In the genomic region with DNA sequence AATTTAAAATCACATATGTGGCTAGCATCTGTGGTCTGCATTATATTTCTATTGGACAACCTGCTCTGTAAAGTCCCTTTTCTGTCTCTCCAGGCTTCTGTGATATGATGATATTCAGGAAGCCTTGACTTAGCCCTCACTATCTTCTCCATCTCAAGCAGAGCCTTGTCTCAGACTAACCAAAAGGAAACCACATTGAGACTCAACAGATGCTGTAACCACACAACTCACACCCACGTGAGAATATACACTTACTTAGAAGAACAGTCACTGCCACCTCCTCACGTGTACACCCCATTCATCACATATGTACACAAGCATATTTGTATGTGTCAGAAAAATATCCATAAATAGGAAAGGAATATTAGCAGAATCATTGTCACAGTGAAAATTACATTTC, we compare ENCODE assay signal across 9 cellular contexts. TPM values are rescaled to one million over a fixed set of nuclear protein-coding genes. Genes with fewer than 3 reads are reported as not detected.
A peak's percentile ranks its signal among the peaks of the same experiment; 100 is the strongest.
DNase-seq lines count a peak whose midpoint lies in the region; ATAC-seq and TF ChIP-seq lines count a peak whose summit lies in the region.
"Had no signal": no experiment of that assay in that cellular context is flagged by ENCODE, and none has a peak within 500 bp of the region (broad histone marks: within the 10 kb centered on the region; RNA-seq: fewer than 3 reads in every experiment).

No MANE protein-coding gene starts in this region.

- peaks cover 3% of the 10 kb centered on the region for H3F3A ChIP-seq in smooth muscle cell (ENCODE audit: low read depth)

- H3K27me3 ChIP-seq in smooth muscle cell (ENCODE audit: low read depth) (no peaks in the 10 kb centered on the region), Peyer's patch (no peaks in the 10 kb centered on the region)
- H3K27me3 ChIP-seq: cardiac muscle cell had no signal

- TF ChIP-seq POLR2A in NB4 (IDR thresholded peaks at IDR 0.05; ENCODE audit: extremely low read depth, insufficient read length): no peak
- no peak for TF ChIP-seq POLR2A in Peyer's patch (IDR thresholded peaks at IDR 0.05)

- ATAC-seq in activated T-cell treated with anti-CD3 and anti-CD28 coated beads, Interleukin-2, amount 50 U/mL, for 72 hours (replicated peaks in 1 of 2): peak; percentile 98 to 99
- peak; percentile 83 for ATAC-seq in HG02678 (IDR thresholded peaks at IDR 0.05; ENCODE audit: unreplicated experiment)
- no peak for ATAC-seq in WTC11

- no peak overlapping the region for H3K4me3 ChIP-seq in NB4 (ENCODE audit: low read depth, low read length)
- no peak overlapping the region for H3K4me3 ChIP-seq in smooth muscle cell
- H3K4me3 ChIP-seq in Peyer's patch: no peak overlapping the region
- H3K4me3 ChIP-seq: cardiac muscle cell had no signal

- peak overlapping the region in 1 of 2 donors; percentile 40 for H3K4me3 Mint-ChIP-seq in activated T-cell treated with anti-CD3 and anti-CD28 coated beads, Interleukin-2, amount 50 U/mL, for 72 hours
- H3K4me3 Mint-ChIP-seq in WTC11: no peak overlapping the region

- POLR2A ChIA-PET in WTC11 (lab: Charles Lee): no interaction called here

- H3K36me3 Mint-ChIP-seq in activated T-cell treated with anti-CD3 and anti-CD28 coated beads, Interleukin-2, amount 50 U/mL, for 72 hours (ENCODE audit: insufficient read depth in 2 of 2): peaks cover 0 to 1% of the 10 kb centered on the region in 2 donors
- H3K36me3 Mint-ChIP-seq in WTC11: no peaks in the 10 kb centered on the region

- H3K9me3 ChIP-seq in smooth muscle cell (replicated peaks; ENCODE audit: low read depth) (no peaks in the 10 kb centered on the region), Peyer's patch (no peaks in the 10 kb centered on the region)

- H3K27me3 Mint-ChIP-seq in activated T-cell treated with anti-CD3 and anti-CD28 coated beads, Interleukin-2, amount 50 U/mL, for 72 hours (ENCODE audit: low read depth): peaks cover 49% of the 10 kb centered on the region
- no peaks in the 10 kb centered on the region for H3K27me3 Mint-ChIP-seq in WTC11 (ENCODE audit: low read depth)

- H3K27ac ChIP-seq in smooth muscle cell (ENCODE audit: low read depth) (no peak overlapping the region), Peyer's patch (no peak overlapping the region)
- H3K27ac ChIP-seq: cardiac muscle cell had no signal

- no peak for TF ChIP-seq CTCF in NB4 (IDR thresholded peaks at IDR 0.05; ENCODE audit: low read depth, low read length)
- no peak for TF ChIP-seq CTCF in smooth muscle cell (IDR thresholded peaks at IDR 0.05; ENCODE audit: borderline replicate concordance, insufficient read depth, poor library complexity, severe bottlenecking)
- TF ChIP-seq CTCF in WTC11 (IDR thresholded peaks at IDR 0.05): no peak
- no peak for TF ChIP-seq CTCF in Peyer's patch (IDR thresholded peaks at IDR 0.05)

- H3K36me3 ChIP-seq in smooth muscle cell (ENCODE audit: low read depth) (no peaks in the 10 kb centered on the region), Peyer's patch (no peaks in the 10 kb centered on the region)
- H3K36me3 ChIP-seq: cardiac muscle cell had no signal

- peaks cover 6% of the 10 kb centered on the region for H3K4me1 ChIP-seq in smooth muscle cell (ENCODE audit: low read depth)
- peaks cover 0 to 13% (median 0%) of the 10 kb centered on the region in 4 donors for H3K4me1 ChIP-seq in Peyer's patch

- no peaks in the 10 kb centered on the region for H3K9me3 Mint-ChIP-seq in activated T-cell treated with anti-CD3 and anti-CD28 coated beads, Interleukin-2, amount 50 U/mL, for 72 hours
- H3K9me3 Mint-ChIP-seq in WTC11: no peaks in the 10 kb centered on the region

- peaks cover 37% of the 10 kb centered on the region for H3K4me1 Mint-ChIP-seq in activated T-cell treated with anti-CD3 and anti-CD28 coated beads, Interleukin-2, amount 50 U/mL, for 72 hours (ENCODE audit: low read depth)
- H3K4me1 Mint-ChIP-seq in WTC11: no peaks in the 10 kb centered on the region

- H3K4me2 ChIP-seq in smooth muscle cell: peak overlapping the region; percentile 40

- no peak overlapping the region for H3K27ac Mint-ChIP-seq in activated T-cell treated with anti-CD3 and anti-CD28 coated beads, Interleukin-2, amount 50 U/mL, for 72 hours
- no peak overlapping the region for H3K27ac Mint-ChIP-seq in WTC11

- H3K9ac ChIP-seq in smooth muscle cell (ENCODE audit: low read depth): no peak overlapping the region

- DNase-seq in activated T-cell treated with anti-CD3 and anti-CD28 coated beads, Interleukin-2, amount 50 U/mL, for 72 hours: peak; percentile 15 to 29
- DNase-seq in activated T-cell treated with anti-CD3 and anti-CD28 coated beads for 4 hours (no peak), NB4 (ENCODE audit: low read depth) (peak; percentile 34), smooth muscle cell (lab: John Stamatoyannopoulos, UW; ENCODE audit: unreplicated experiment) (no peak), G401 (ENCODE audit: low spot score) (no peak), WTC11 (ENCODE audit: low spot score) (no peak), Peyer's patch (no peak)

- CTCF ChIA-PET in WTC11 (lab: Charles Lee): no interaction called here

- WGBS in smooth muscle cell (ENCODE audit: low lambda C conversion rate): 9% methylated on average over 2 of the region's 2 CpGs

- no peak overlapping the region for H2AFZ ChIP-seq in smooth muscle cell (ENCODE audit: low read depth)

- H4K20me1 ChIP-seq in smooth muscle cell (ENCODE audit: low read depth): no peaks in the 10 kb centered on the region

- no peaks in the 10 kb centered on the region for H3K79me2 ChIP-seq in smooth muscle cell (ENCODE audit: low read depth)

- in situ Hi-C loops in G401 (cut with HindIII; ENCODE audit: low sequenced_read_pairs): no loop called here

TF ChIP-seq in WTC11, 78 proteins besides CTCF, POLR2A, EP300 and RAD21:
- TF ChIP-seq, protein P1, sequence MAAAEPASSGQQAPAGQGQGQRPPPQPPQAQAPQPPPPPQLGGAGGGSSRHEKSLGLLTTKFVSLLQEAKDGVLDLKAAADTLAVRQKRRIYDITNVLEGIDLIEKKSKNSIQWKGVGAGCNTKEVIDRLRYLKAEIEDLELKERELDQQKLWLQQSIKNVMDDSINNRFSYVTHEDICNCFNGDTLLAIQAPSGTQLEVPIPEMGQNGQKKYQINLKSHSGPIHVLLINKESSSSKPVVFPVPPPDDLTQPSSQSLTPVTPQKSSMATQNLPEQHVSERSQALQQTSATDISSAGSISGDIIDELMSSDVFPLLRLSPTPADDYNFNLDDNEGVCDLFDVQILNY (CRISPR knock-in tag; IDR thresholded peaks at IDR 0.05): no peak
- no peak for TF ChIP-seq CREB1 (CRISPR knock-in tag; IDR thresholded peaks at IDR 0.05)
- no peak for TF ChIP-seq PRRX2 (CRISPR knock-in tag; IDR thresholded peaks at IDR 0.05)

RNA-seq across cellular contexts. Expression of gene HTR4, which starts 33.6 kb away (rescaled TPM):
- total RNA-seq in activated T-cell treated with anti-CD3 and anti-CD28 coated beads, Interleukin-2, amount 50 U/mL, for 72 hours: not detected
- total RNA-seq in smooth muscle cell (0.09 TPM in 1 of 2 replicates, not detected in the other), WTC11 (2021) (not detected in 3 replicates), Peyer's patch (10 to 100 TPM; 21.5 to 46.6 (median 44.1) TPM)
- polyA plus RNA-seq in smooth muscle cell: not detected in 2 replicates
- not detected in 2 replicates for total RNA-seq in G401 (2014; rRNA removed; shearing (Covaris generic))

Comparison
In these comparisons a context has a peak if more than half of its experiments do, and no peak if none do; other contexts are left out.
1. DNase-seq: peak in activated T-cell treated with anti-CD3 and anti-CD28 coated beads, Interleukin-2, amount 50 U/mL, for 72 hours (2 of 2) and NB4 (single experiment); none in activated T-cell treated with anti-CD3 and anti-CD28 coated beads for 4 hours (single experiment), smooth muscle cell (single experiment), G401 (single experiment), WTC11 (single experiment) and Peyer's patch (0 of 3).
2. RNA of gene HTR4, which starts 33.6 kb away (total RNA-seq): 21.5 to 46.6 TPM in Peyer's patch; not detected in activated T-cell treated with anti-CD3 and anti-CD28 coated beads, Interleukin-2, amount 50 U/mL, for 72 hours, 0.09 TPM in smooth muscle cell, not detected in WTC11 and not detected in G401; every median in the first group is over 10 times any median in the second.